In the genomic region with DNA sequence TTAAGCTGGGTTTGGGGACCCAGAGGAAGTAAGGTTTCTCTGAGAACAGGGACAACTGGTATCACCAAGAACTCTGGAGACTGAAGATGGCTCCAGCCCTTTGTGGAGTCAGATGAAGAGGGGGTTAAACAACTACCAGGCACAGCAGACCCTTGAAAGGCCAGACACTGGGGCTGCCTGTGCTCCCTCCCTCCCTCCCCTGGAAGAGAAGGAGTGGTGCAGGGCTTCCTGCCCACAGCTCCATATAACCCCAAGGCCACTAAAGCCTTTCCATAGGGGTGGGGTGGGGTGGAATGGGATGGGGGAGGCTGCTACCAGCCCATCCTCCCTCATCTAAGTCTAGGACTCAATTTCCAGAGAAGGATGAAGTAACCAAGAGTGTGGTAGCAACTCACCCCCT, we compare ENCODE assay signal across 12 cellular contexts.
"Had no signal": no experiment of that assay in that cellular context is flagged by ENCODE, and none has a peak within 500 bp of the region (broad histone marks: within the 10 kb centered on the region; RNA-seq: fewer than 3 reads in every experiment).

No MANE protein-coding gene starts in this region.

- H3K27ac Mint-ChIP-seq: activated CD4-positive, alpha-beta T cell treated with anti-CD3 and anti-CD28 coated beads, Interleukin-2, amount 10 ng/mL, durations not matched to agents 7 days and 5 days; stimulated activated naive CD8-positive, alpha-beta T cell treated with anti-CD3 and anti-CD28 coated beads, Interleukin-15, amount 100 ng/mL, for 72 hours; T-helper 1 cell treated with Interleukin-12 subunit alpha and Interleukin-12 subunit beta and Interleukin-4 antibody, amounts not matched to agents 30 μg/mL and 1 μg/mL, for 36 hours had no signal

- H3K27me3 Mint-ChIP-seq: activated CD4-positive, alpha-beta T cell treated with anti-CD3 and anti-CD28 coated beads, Interleukin-2, amount 10 ng/mL, durations not matched to agents 7 days and 5 days; stimulated activated naive CD8-positive, alpha-beta T cell treated with anti-CD3 and anti-CD28 coated beads, Interleukin-15, amount 100 ng/mL, for 72 hours had no signal

- H3K4me3 Mint-ChIP-seq: activated CD4-positive, alpha-beta T cell treated with anti-CD3 and anti-CD28 coated beads, Interleukin-2, amount 10 ng/mL, durations not matched to agents 7 days and 5 days; stimulated activated naive CD8-positive, alpha-beta T cell treated with anti-CD3 and anti-CD28 coated beads, Interleukin-15, amount 100 ng/mL, for 72 hours; T-helper 1 cell treated with Interleukin-12 subunit alpha and Interleukin-12 subunit beta and Interleukin-4 antibody, amounts not matched to agents 30 μg/mL and 1 μg/mL, for 36 hours had no signal

- H3K4me3 ChIP-seq: pancreas, testis had no signal

- DNase-seq: activated CD4-positive, CD25-positive, alpha-beta regulatory T cell; activated naive CD4-positive, alpha-beta T cell treated with Interleukin-2 at 50 U/mL for 16 hours; caudate nucleus; cortex of kidney; effector memory CD4-positive, alpha-beta T cell; pancreas; stimulated activated CD4-positive, alpha-beta T cell treated with anti-CD3 and anti-CD28 coated beads, Interleukin-15, amount 100 ng/mL, for 24 hours; stimulated activated CD4-positive, alpha-beta T cell treated with anti-CD3 and anti-CD28 coated beads, Interleukin-4, amount 100 ng/mL, for 24 hours; testis had no signal

- H3K9me3 Mint-ChIP-seq: activated CD4-positive, alpha-beta T cell treated with anti-CD3 and anti-CD28 coated beads, Interleukin-2, amount 10 ng/mL, durations not matched to agents 7 days and 5 days; stimulated activated naive CD8-positive, alpha-beta T cell treated with anti-CD3 and anti-CD28 coated beads, Interleukin-15, amount 100 ng/mL, for 72 hours; T-helper 1 cell treated with Interleukin-12 subunit alpha and Interleukin-12 subunit beta and Interleukin-4 antibody, amounts not matched to agents 30 μg/mL and 1 μg/mL, for 36 hours had no signal

- H3K27ac ChIP-seq: pancreas, testis had no signal

- H3K36me3 ChIP-seq: pancreas had no signal

- ATAC-seq: pancreas; stimulated activated naive CD8-positive, alpha-beta T cell treated with anti-CD3 and anti-CD28 coated beads, Interleukin-15, amount 100 ng/mL, for 72 hours had no signal

- H3K27me3 ChIP-seq: pancreas, testis had no signal

- H3K4me1 Mint-ChIP-seq: activated CD4-positive, alpha-beta T cell treated with anti-CD3 and anti-CD28 coated beads, Interleukin-2, amount 10 ng/mL, durations not matched to agents 7 days and 5 days; stimulated activated naive CD8-positive, alpha-beta T cell treated with anti-CD3 and anti-CD28 coated beads, Interleukin-15, amount 100 ng/mL, for 72 hours had no signal
